ENCODE assay signal across 26 cellular contexts in the genomic region with DNA sequence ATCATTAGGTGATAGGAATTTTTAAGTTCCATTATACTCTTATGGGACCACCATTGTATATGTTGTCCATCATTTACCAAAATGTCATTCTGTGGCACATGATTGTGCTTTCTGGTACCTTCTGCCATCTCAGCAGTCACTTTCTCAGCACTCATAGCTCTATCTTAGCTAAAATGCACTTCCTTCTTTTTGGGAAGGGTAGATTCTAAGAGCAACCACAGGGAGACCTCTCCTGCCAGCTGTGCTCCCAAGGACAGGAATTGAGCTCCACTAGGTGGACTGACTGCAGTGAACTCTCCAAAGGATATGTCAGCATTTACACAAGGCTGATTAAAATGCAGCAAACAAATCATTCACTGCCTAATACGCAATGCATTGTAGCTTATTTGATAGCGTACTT.
"Had no signal": no experiment of that assay in that cellular context is flagged by ENCODE, and none has a peak within 500 bp of the region (broad histone marks: within the 10 kb centered on the region; RNA-seq: fewer than 3 reads in every experiment).

No MANE protein-coding gene starts in this region.

- H3K9me3 ChIP-seq: Peyer's patch, SJCRH30 had no signal

- H3K4me2 ChIP-seq: KMS-11, PC-9 had no signal

- H3K4me1 ChIP-seq: Peyer's patch, SJCRH30 had no signal

- H3K4me1 Mint-ChIP-seq: IgD-negative memory B cell had no signal

- ATAC-seq: K562, Right ventricle myocardium inferior, SK-N-SH treated with all-trans-retinoic acid at 6 μM for 48 hours had no signal

- H3K36me3 ChIP-seq: Peyer's patch, SJCRH30 had no signal

- H3K9ac ChIP-seq: KMS-11 had no signal

- H2AFZ ChIP-seq: PC-9 had no signal

- DNase-seq: Kasumi-1; MV-4-11; NCI-H1048; NCI-H1105; NCI-H1417; NCI-H1436 treated with DMSO at 0.1 percent for 48 hours; NCI-H1694; NCI-H1930; NCI-H2081; NCI-H2107; NCI-H2227 treated with DMSO at 0.1 percent for 48 hours; NCI-H524; NCI-H526 treated with DMSO at 0.1 percent for 48 hours; NCI-H748 treated with DMSO at 0.1 percent for 48 hours; NK-92 treated with Interleukin-12 subunit alpha and Interleukin-12 subunit beta, amount 100 ng/mL, for 24 hours; OCI-M1; PC-9; Peyer's patch; SHP77 treated with DMSO at 0.1 percent for 48 hours; SJCRH30 had no signal

- H3K9me3 Mint-ChIP-seq: IgD-negative memory B cell had no signal

- H3K27ac Mint-ChIP-seq: IgD-negative memory B cell had no signal

- H3K36me3 Mint-ChIP-seq: IgD-negative memory B cell had no signal

- H3K27me3 ChIP-seq: Peyer's patch, SJCRH30 had no signal

- H3K4me3 ChIP-seq: K562, PC-9, Peyer's patch, SJCRH30 had no signal

- H3K27ac ChIP-seq: HL-60, KMS-11, PC-9, Peyer's patch, SJCRH30 had no signal

- H3K4me3 Mint-ChIP-seq: IgD-negative memory B cell had no signal
